15 cellular contexts compared by ENCODE assay signal in genomic region chrX:97756879-97757278, GRCh38.
A peak's percentile ranks its signal among the peaks of the same experiment; 100 is the strongest.
DNase-seq lines count a peak whose midpoint lies in the region; ATAC-seq and TF ChIP-seq lines count a peak whose summit lies in the region.
"Had no signal": no experiment of that assay in that cellular context is flagged by ENCODE, and none has a peak within 500 bp of the region (broad histone marks: within the 10 kb centered on the region; RNA-seq: fewer than 3 reads in every experiment).

No MANE protein-coding gene starts in this region.

- H3K27ac Mint-ChIP-seq in T-helper 2 cell treated with Interferon-gamma antibody and Interleukin-4, amounts not matched to agents 5 μg/mL and 100 μg/mL, for 36 hours: no peak overlapping the region
- no peak overlapping the region for H3K27ac Mint-ChIP-seq in activated naive CD4-positive, alpha-beta T cell treated with anti-CD3 and anti-CD28 coated beads, Interleukin-2, amount 10 ng/mL, durations not matched to agents 7 days and 5 days
- H3K27ac Mint-ChIP-seq: B cell; CD8-positive, alpha-beta T cell; GM23338 had no signal

- no peaks in the 10 kb centered on the region for H3K9me3 Mint-ChIP-seq in T-helper 2 cell treated with Interferon-gamma antibody and Interleukin-4, amounts not matched to agents 5 μg/mL and 100 μg/mL, for 36 hours
- H3K9me3 Mint-ChIP-seq in activated naive CD4-positive, alpha-beta T cell treated with anti-CD3 and anti-CD28 coated beads, Interleukin-2, amount 10 ng/mL, durations not matched to agents 7 days and 5 days: no peaks in the 10 kb centered on the region
- H3K9me3 Mint-ChIP-seq: CD8-positive, alpha-beta T cell; GM23338 had no signal

- H3K79me2 ChIP-seq in mesendoderm (ENCODE audit: control insufficient read depth, insufficient read depth, low read length): no peaks in the 10 kb centered on the region

- H3K4me3 ChIP-seq in mucosa of descending colon: no peak overlapping the region
- no peak overlapping the region for H3K4me3 ChIP-seq in mesendoderm (ENCODE audit: low read length)
- H3K4me3 ChIP-seq: BLaER1 treated with 17β-estradiol and CSF1 and Interleukin-3, amounts not matched to agents 10 nM and 100 nM; GM23338 had no signal

- H4K5ac ChIP-seq in mesendoderm (ENCODE audit: low read length): no peak overlapping the region

- no peaks in the 10 kb centered on the region for H3K4me1 Mint-ChIP-seq in T-helper 2 cell treated with Interferon-gamma antibody and Interleukin-4, amounts not matched to agents 5 μg/mL and 100 μg/mL, for 36 hours (ENCODE audit: low read depth)
- no peaks in the 10 kb centered on the region for H3K4me1 Mint-ChIP-seq in activated naive CD4-positive, alpha-beta T cell treated with anti-CD3 and anti-CD28 coated beads, Interleukin-2, amount 10 ng/mL, durations not matched to agents 7 days and 5 days
- H3K4me1 Mint-ChIP-seq: B cell, GM23338 had no signal

- DNase-seq in NCI-H748 (lab: John Stamatoyannopoulos, UW; ENCODE audit: unreplicated experiment) (peak; percentile 10), NCI-H748 treated with DMSO at 0.1 percent for 48 hours (lab: John Stamatoyannopoulos, UW) (no peak), NCI-H1694 (lab: John Stamatoyannopoulos, UW) (peak; percentile 44), NCI-H524 (lab: John Stamatoyannopoulos, UW) (peak; percentile 67 to 95), mucosa of descending colon (peak in 1 of 3 donors; percentile 2), mesendoderm (no peak)
- DNase-seq in T-helper 2 cell treated with Interferon-gamma antibody and Interleukin-4, amounts not matched to agents 5 μg/mL and 100 μg/mL, for 36 hours (ENCODE audit: low spot score): no peak
- DNase-seq in activated naive CD4-positive, alpha-beta T cell treated with anti-CD3 and anti-CD28 coated beads, Interleukin-2, amount 10 ng/mL, durations not matched to agents 7 days and 5 days: no peak
- DNase-seq: Calu3; CD8-positive, alpha-beta T cell; GF-D8; HCEC 1CT had no signal

- TF ChIP-seq CTCF in mucosa of descending colon (IDR thresholded peaks at IDR 0.05): no peak

- no peak overlapping the region for H3K9ac ChIP-seq in mesendoderm (ENCODE audit: low read length)
- H3K9ac ChIP-seq: BLaER1 treated with 17β-estradiol and CSF1 and Interleukin-3, amounts not matched to agents 10 nM and 100 nM had no signal

- no peaks in the 10 kb centered on the region for H3K36me3 Mint-ChIP-seq in T-helper 2 cell treated with Interferon-gamma antibody and Interleukin-4, amounts not matched to agents 5 μg/mL and 100 μg/mL, for 36 hours (ENCODE audit: low read depth)
- H3K36me3 Mint-ChIP-seq in activated naive CD4-positive, alpha-beta T cell treated with anti-CD3 and anti-CD28 coated beads, Interleukin-2, amount 10 ng/mL, durations not matched to agents 7 days and 5 days: no peaks in the 10 kb centered on the region
- H3K36me3 Mint-ChIP-seq: CD8-positive, alpha-beta T cell had no signal

- no peak overlapping the region for H4K8ac ChIP-seq in mesendoderm (ENCODE audit: low read depth, low read length)

- H2BK5ac ChIP-seq in mesendoderm (ENCODE audit: low read length): no peak overlapping the region

- H2AK5ac ChIP-seq in mesendoderm (ENCODE audit: low read length): no peak overlapping the region

- CTCF ChIA-PET in activated naive CD4-positive, alpha-beta T cell treated with anti-CD3 and anti-CD28 coated beads, Interleukin-2, amount 10 ng/mL, durations not matched to agents 7 days and 5 days (lab: Charles Lee): no interaction called here

- ATAC-seq in mucosa of descending colon: peak; percentile 62
- ATAC-seq: CD8-positive, alpha-beta T cell; GM23338 had no signal

- no peak overlapping the region for H3K27ac ChIP-seq in mesendoderm (ENCODE audit: low read depth, low read length)
- H3K27ac ChIP-seq: BLaER1 treated with 17β-estradiol and CSF1 and Interleukin-3, amounts not matched to agents 10 nM and 100 nM had no signal

- no peak overlapping the region for H3K4ac ChIP-seq in mesendoderm (ENCODE audit: low read depth, low read length)

- H3K79me1 ChIP-seq in mesendoderm (ENCODE audit: low read length): no peaks in the 10 kb centered on the region

- H3K27me3 ChIP-seq in mesendoderm (ENCODE audit: insufficient read depth, low read length, poor library complexity): no peaks in the 10 kb centered on the region

- no peak overlapping the region for H3K18ac ChIP-seq in mesendoderm (ENCODE audit: low read length)

- no peak overlapping the region for H2BK15ac ChIP-seq in mesendoderm (replicated peaks; ENCODE audit: low read depth)

- no peak overlapping the region for H3K23ac ChIP-seq in mesendoderm (ENCODE audit: low read length)

- no peak overlapping the region for H3K4me3 Mint-ChIP-seq in T-helper 2 cell treated with Interferon-gamma antibody and Interleukin-4, amounts not matched to agents 5 μg/mL and 100 μg/mL, for 36 hours
- no peak overlapping the region for H3K4me3 Mint-ChIP-seq in activated naive CD4-positive, alpha-beta T cell treated with anti-CD3 and anti-CD28 coated beads, Interleukin-2, amount 10 ng/mL, durations not matched to agents 7 days and 5 days
- H3K4me3 Mint-ChIP-seq: B cell; CD8-positive, alpha-beta T cell; GM23338 had no signal

- no peak overlapping the region for H2BK120ac ChIP-seq in mesendoderm (ENCODE audit: low read depth, low read length)

- intact Hi-C loops in mucosa of descending colon (cut with DNase I, micrococcal nuclease): no loop called here

- H3K36me3 ChIP-seq in mucosa of descending colon (ENCODE audit: low read depth) (no peaks in the 10 kb centered on the region), mesendoderm (ENCODE audit: control insufficient read depth, insufficient read depth, low read length) (no peaks in the 10 kb centered on the region)
- H3K36me3 ChIP-seq: BLaER1 treated with 17β-estradiol and CSF1 and Interleukin-3, amounts not matched to agents 10 nM and 100 nM had no signal

- H3K4me2 ChIP-seq in mesendoderm (ENCODE audit: low read length): no peak overlapping the region
- H3K4me2 ChIP-seq: BLaER1 treated with 17β-estradiol and CSF1 and Interleukin-3, amounts not matched to agents 10 nM and 100 nM; GM23338 had no signal

- no peaks in the 10 kb centered on the region for H3K27me3 Mint-ChIP-seq in T-helper 2 cell treated with Interferon-gamma antibody and Interleukin-4, amounts not matched to agents 5 μg/mL and 100 μg/mL, for 36 hours (ENCODE audit: low read depth)
- H3K27me3 Mint-ChIP-seq in activated naive CD4-positive, alpha-beta T cell treated with anti-CD3 and anti-CD28 coated beads, Interleukin-2, amount 10 ng/mL, durations not matched to agents 7 days and 5 days: no peaks in the 10 kb centered on the region
- H3K27me3 Mint-ChIP-seq: B cell had no signal

- no CpG with 5 or more reads among the region's 5 CpGs for WGBS in mesendoderm (ENCODE audit: extremely low coverage, insufficient coverage, low lambda C conversion rate)

- H3K56ac ChIP-seq in mesendoderm (ENCODE audit: low read length): no peak overlapping the region

- no peaks in the 10 kb centered on the region for H3K9me3 ChIP-seq in mucosa of descending colon

- no peaks in the 10 kb centered on the region for H3K4me1 ChIP-seq in mucosa of descending colon (ENCODE audit: low read depth)
- no peaks in the 10 kb centered on the region for H3K4me1 ChIP-seq in mesendoderm (ENCODE audit: control insufficient read depth, low read depth, low read length)
- H3K4me1 ChIP-seq: BLaER1 treated with 17β-estradiol and CSF1 and Interleukin-3, amounts not matched to agents 10 nM and 100 nM had no signal

Comparison
In these comparisons a context has a peak if more than half of its experiments do, and no peak if none do; other contexts are left out.
1. DNase-seq: peak in NCI-H748 (single experiment), NCI-H1694 (single experiment) and NCI-H524 (2 of 2); none in NCI-H748 treated with DMSO at 0.1 percent for 48 hours (single experiment), mesendoderm (single experiment), T-helper 2 cell treated with Interferon-gamma antibody and Interleukin-4, amounts not matched to agents 5 μg/mL and 100 μg/mL, for 36 hours (single experiment) and activated naive CD4-positive, alpha-beta T cell treated with anti-CD3 and anti-CD28 coated beads, Interleukin-2, amount 10 ng/mL, durations not matched to agents 7 days and 5 days (single experiment).